Comparison of ENCODE assay signal across 20 cellular contexts in the genomic region with DNA sequence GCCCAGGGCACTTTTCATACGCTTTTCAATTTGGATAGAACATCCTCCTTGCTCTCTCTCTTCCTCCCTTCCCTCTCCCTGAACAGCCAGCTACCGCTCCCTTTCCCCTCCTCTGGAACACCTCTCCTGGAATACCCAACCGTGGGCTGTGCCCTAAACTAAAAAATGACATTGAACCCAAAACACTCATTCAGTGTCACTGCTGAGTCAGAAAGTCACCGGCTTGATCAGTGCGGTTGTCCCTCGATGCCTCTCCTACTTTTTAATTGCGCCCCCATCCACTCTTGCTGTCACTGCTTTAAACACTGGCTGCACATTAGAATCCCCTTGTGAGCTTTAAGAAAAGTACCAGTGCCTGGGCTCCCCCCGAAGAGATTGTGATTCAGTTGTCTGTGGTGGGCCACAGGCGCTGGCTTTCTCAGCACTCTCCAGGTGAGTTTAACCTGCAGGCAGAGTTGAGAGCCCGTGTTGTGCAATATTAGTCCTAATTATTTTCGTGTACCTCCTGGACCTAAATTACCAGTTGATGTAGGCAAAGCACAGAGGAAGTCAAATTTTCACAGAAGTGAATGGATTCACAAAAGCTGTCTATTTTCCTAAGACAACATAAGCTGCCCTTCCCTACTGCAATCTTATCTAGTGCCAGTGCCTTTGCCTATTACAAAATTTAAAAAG.
"Had no signal": no experiment of that assay in that cellular context is flagged by ENCODE, and none has a peak within 500 bp of the region (broad histone marks: within the 10 kb centered on the region; RNA-seq: fewer than 3 reads in every experiment).

No MANE protein-coding gene starts in this region.

- H3K4me3 ChIP-seq: esophagus squamous epithelium, gastroesophageal sphincter, mucosa of descending colon, smooth muscle cell, suprapubic skin, thyroid gland, vagina had no signal

- H3K27ac ChIP-seq: epithelial cell of prostate, esophagus squamous epithelium, gastroesophageal sphincter, neutrophil, suprapubic skin, thyroid gland, vagina had no signal

- H3K9me3 Mint-ChIP-seq: dendritic cell treated with granulocyte-macrophage colony-stimulating factor and Interleukin-4, amounts not matched to agents 40 ng/mL and 50 ng/mL, for 4 days; effector memory CD8-positive, alpha-beta T cell; naive thymus-derived CD8-positive, alpha-beta T cell; type B pancreatic cell had no signal

- H3K27ac Mint-ChIP-seq: dendritic cell treated with granulocyte-macrophage colony-stimulating factor and Interleukin-4, amounts not matched to agents 40 ng/mL and 50 ng/mL, for 4 days; effector memory CD8-positive, alpha-beta T cell; naive thymus-derived CD8-positive, alpha-beta T cell; type B pancreatic cell had no signal

- DNase-seq: effector memory CD8-positive, alpha-beta T cell; esophagus squamous epithelium; foreskin fibroblast; glutamatergic neuron; mammary epithelial cell; mucosa of descending colon; naive thymus-derived CD8-positive, alpha-beta T cell; posterior cingulate gyrus; right cardiac atrium; stimulated activated CD4-positive, alpha-beta T cell treated with anti-CD3 and anti-CD28 coated beads, Interleukin-2, amount 100 ng/mL, for 48 hours; stimulated activated naive CD4-positive, alpha-beta T cell treated with Interleukin-2 at 50 U/mL for 16 hours; thyroid gland had no signal

- H3K4me3 Mint-ChIP-seq: dendritic cell treated with granulocyte-macrophage colony-stimulating factor and Interleukin-4, amounts not matched to agents 40 ng/mL and 50 ng/mL, for 4 days; effector memory CD8-positive, alpha-beta T cell; naive thymus-derived CD8-positive, alpha-beta T cell; type B pancreatic cell had no signal

- H3K36me3 ChIP-seq: esophagus squamous epithelium, gastroesophageal sphincter, neutrophil, suprapubic skin, thyroid gland, vagina had no signal

- H3K27me3 ChIP-seq: esophagus squamous epithelium, gastroesophageal sphincter, neutrophil, suprapubic skin, thyroid gland, vagina had no signal

- H3K9me3 ChIP-seq: esophagus squamous epithelium, gastroesophageal sphincter, mucosa of descending colon, neutrophil, suprapubic skin, thyroid gland, vagina had no signal

- H3K36me3 Mint-ChIP-seq: type B pancreatic cell had no signal

- H3K4me1 ChIP-seq: gastroesophageal sphincter, thyroid gland, vagina had no signal

- H3K4me2 ChIP-seq: smooth muscle cell had no signal

- H3K27me3 Mint-ChIP-seq: dendritic cell treated with granulocyte-macrophage colony-stimulating factor and Interleukin-4, amounts not matched to agents 40 ng/mL and 50 ng/mL, for 4 days; naive thymus-derived CD8-positive, alpha-beta T cell; type B pancreatic cell had no signal

- ATAC-seq: effector memory CD8-positive, alpha-beta T cell; gastroesophageal sphincter; mucosa of descending colon; naive thymus-derived CD8-positive, alpha-beta T cell; right cardiac atrium had no signal
